ENCODE assay signal across 8 cellular contexts in the genomic region with DNA sequence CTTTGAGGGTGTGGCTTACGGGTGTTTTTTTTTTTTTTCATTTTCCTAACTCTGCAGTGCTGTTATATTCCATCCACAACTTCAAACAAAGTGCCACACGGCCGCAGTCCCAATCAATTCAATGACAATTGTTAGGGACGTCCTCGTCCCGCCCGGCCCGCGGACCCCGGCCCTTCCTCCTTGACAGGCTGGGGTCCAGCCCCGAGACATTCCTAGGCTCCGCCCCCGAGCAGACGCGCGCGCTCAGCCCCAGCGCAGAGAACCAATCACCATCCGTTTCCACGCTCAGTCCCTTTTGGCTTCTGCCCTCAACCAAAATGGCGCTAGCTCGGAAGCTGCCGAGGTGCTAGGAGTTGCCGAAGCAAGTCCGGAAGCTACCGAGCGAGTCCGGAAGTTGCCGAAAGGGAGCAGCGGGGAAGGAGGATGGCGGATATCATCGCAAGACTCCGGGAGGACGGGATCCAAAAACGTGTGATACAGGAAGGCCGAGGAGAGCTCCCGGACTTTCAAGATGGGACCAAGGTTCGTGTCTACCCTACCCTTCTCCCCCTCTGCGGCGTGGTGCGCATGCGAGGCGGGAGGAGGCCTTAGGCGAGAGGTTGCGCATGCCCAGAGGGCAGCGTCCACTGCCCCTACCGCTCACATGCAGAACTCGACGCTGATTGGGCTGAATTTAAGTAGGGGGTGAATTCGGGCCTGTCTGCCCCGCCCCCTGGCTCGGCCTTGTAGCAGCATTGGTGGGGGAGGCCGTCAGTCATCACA. TPM values are rescaled to one million over a fixed set of nuclear protein-coding genes. Genes with fewer than 3 reads are reported as not detected.
DNase-seq lines count a peak whose midpoint lies in the region; ATAC-seq and TF ChIP-seq lines count a peak whose summit lies in the region.

A gene (plus strand): TSS at position 291 of the 762 bp plus-strand sequence. CDS start 133 bp downstream, at position 424.

- no peaks in the 10 kb centered on the region; the same call in 1 of the 2 replicates for H3K36me3 ChIP-seq in PC-3 (ENCODE audit: low read depth, low read length)

- H3K4me3 ChIP-seq in PC-3 (ENCODE audit: low read length) = peak within 1 kb of the TSS; percentile 73

- H3K9me2 ChIP-seq in PC-3 (replicated peaks; ENCODE audit: low read length) = no peaks in the 10 kb centered on the region

- H3K27ac ChIP-seq in PC-3 (ENCODE audit: low read length) = no peak within 1 kb of the TSS; the same call in 1 of the 2 replicates
- peak within 1 kb of the TSS; percentile 56 for H3K27ac ChIP-seq in epithelial cell of prostate

- peak within 1 kb of the TSS; percentile 90 for H3K4me2 ChIP-seq in PC-3 (ENCODE audit: low read length)

- H3K9ac ChIP-seq in PC-3 (ENCODE audit: low read length) = peak within 1 kb of the TSS; percentile 73

- TF ChIP-seq RAD21 in Ishikawa (IDR thresholded peaks at IDR 0.05; ENCODE audit: low read depth) = no peak

- TSS peak; percentile 78 for BruUV-seq in PC-3 (replicated peaks; lab: Mats Ljungman, UMichigan)

- intact Hi-C loops in PC-3 (cut with micrococcal nuclease) = loop anchor here (2.0 kb wide), 1 partner anchor 22 kb away; a partner anchor contains a TSS

- POLR2A ChIA-PET in PC-3 (lab: Charles Lee; ENCODE audit: unreplicated experiment) = no interaction called here

- H4K20me1 ChIP-seq in PC-3 (ENCODE audit: low read length) = no peaks in the 10 kb centered on the region

- H2AFZ ChIP-seq in PC-3 (ENCODE audit: low read length) = peak within 1 kb of the TSS; percentile 82

- H3K9me3 ChIP-seq in PC-3 (ENCODE audit: low read length) = no peaks in the 10 kb centered on the region

- CTCF ChIA-PET in PC-3 (lab: Charles Lee) = interaction anchor here (0.6 kb wide), 1 partner anchor 108 kb away, joined by 7 read pairs; no protein-coding TSS in a partner anchor

- ATAC-seq in GM21576 (IDR thresholded peaks at IDR 0.05; ENCODE audit: unreplicated experiment) (peak; percentile 57), PC-3 (peak; percentile 99)

- peaks cover 15% of the 10 kb centered on the region for H3K4me1 ChIP-seq in PC-3 (ENCODE audit: insufficient read depth, low read length)

- DNase-seq in DMS153 treated with DMSO at 0.1 percent for 48 hours (lab: John Stamatoyannopoulos, UW; ENCODE audit: unreplicated experiment) (peak; percentile 98), PC-3 (peak; percentile 100), activated T-cell treated with anti-CD3 and anti-CD28 coated beads for 48 hours (ENCODE audit: low read depth) (peak; percentile 95), epithelial cell of prostate (ENCODE audit: low read depth, low spot score) (peak; percentile 86), mucosa of gallbladder (ENCODE audit: low spot score) (peak; percentile 99)
- DNase-seq in stimulated activated CD8-positive, alpha-beta memory T cell treated with anti-CD3 and anti-CD28 coated beads, Interleukin-4, amount 100 ng/mL, for 4 hours (ENCODE audit: low read depth in 2 of 2, low spot score in 1 of 2) = peak; percentile 89 to 93

- no peak for TF ChIP-seq CTCF in PC-3 (conservative IDR thresholded peaks at IDR 0.05; ENCODE audit: low read depth, low read length)

- H3K79me2 ChIP-seq in PC-3 (ENCODE audit: low read length) = peaks cover 23% of the 10 kb centered on the region

- no peak for TF ChIP-seq EP300 in Ishikawa (IDR thresholded peaks at IDR 0.05; ENCODE audit: borderline replicate concordance)

- H3K27me3 ChIP-seq in PC-3 (ENCODE audit: low read length) = no peaks in the 10 kb centered on the region

- H3F3A ChIP-seq in PC-3 (ENCODE audit: low read length, unreplicated experiment) = no peaks in the 10 kb centered on the region

TF ChIP-seq in Ishikawa, 13 proteins besides CTCF, POLR2A, EP300 and RAD21:
- TF ChIP-seq, protein P1, sequence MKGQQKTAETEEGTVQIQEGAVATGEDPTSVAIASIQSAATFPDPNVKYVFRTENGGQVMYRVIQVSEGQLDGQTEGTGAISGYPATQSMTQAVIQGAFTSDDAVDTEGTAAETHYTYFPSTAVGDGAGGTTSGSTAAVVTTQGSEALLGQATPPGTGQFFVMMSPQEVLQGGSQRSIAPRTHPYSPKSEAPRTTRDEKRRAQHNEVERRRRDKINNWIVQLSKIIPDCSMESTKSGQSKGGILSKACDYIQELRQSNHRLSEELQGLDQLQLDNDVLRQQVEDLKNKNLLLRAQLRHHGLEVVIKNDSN (IDR thresholded peaks at IDR 0.05) = no peak
- TF ChIP-seq YY1 (IDR thresholded peaks at IDR 0.05; ENCODE audit: low read depth) (peak; percentile 99), TAF1 (IDR thresholded peaks at IDR 0.05; ENCODE audit: low read depth) (peak; percentile 57), CEBPB (IDR thresholded peaks at IDR 0.05) (no peak), CREB1 (IDR thresholded peaks at IDR 0.05; ENCODE audit: low read depth) (peak; percentile 59), TEAD4 (IDR thresholded peaks at IDR 0.05) (0 out of 2 replicates have a peak, but pooled peaks have one; percentile 35), EGR1 (IDR thresholded peaks at IDR 0.05) (no peak), TCF12 (IDR thresholded peaks at IDR 0.05; ENCODE audit: low read depth) (peak; percentile 38; the same call in 1 of the 2 replicates), NFIC (IDR thresholded peaks at IDR 0.05) (no peak), ZBTB7A (IDR thresholded peaks at IDR 0.05; ENCODE audit: low read depth) (peak; percentile 89), FOXM1 (IDR thresholded peaks at IDR 0.05; ENCODE audit: borderline replicate concordance, low read depth) (no peak)
- TF ChIP-seq, protein P2, sequence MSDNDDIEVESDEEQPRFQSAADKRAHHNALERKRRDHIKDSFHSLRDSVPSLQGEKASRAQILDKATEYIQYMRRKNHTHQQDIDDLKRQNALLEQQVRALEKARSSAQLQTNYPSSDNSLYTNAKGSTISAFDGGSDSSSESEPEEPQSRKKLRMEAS (IDR thresholded peaks at IDR 0.05) = peak; percentile 100
- TF ChIP-seq, protein P3, sequence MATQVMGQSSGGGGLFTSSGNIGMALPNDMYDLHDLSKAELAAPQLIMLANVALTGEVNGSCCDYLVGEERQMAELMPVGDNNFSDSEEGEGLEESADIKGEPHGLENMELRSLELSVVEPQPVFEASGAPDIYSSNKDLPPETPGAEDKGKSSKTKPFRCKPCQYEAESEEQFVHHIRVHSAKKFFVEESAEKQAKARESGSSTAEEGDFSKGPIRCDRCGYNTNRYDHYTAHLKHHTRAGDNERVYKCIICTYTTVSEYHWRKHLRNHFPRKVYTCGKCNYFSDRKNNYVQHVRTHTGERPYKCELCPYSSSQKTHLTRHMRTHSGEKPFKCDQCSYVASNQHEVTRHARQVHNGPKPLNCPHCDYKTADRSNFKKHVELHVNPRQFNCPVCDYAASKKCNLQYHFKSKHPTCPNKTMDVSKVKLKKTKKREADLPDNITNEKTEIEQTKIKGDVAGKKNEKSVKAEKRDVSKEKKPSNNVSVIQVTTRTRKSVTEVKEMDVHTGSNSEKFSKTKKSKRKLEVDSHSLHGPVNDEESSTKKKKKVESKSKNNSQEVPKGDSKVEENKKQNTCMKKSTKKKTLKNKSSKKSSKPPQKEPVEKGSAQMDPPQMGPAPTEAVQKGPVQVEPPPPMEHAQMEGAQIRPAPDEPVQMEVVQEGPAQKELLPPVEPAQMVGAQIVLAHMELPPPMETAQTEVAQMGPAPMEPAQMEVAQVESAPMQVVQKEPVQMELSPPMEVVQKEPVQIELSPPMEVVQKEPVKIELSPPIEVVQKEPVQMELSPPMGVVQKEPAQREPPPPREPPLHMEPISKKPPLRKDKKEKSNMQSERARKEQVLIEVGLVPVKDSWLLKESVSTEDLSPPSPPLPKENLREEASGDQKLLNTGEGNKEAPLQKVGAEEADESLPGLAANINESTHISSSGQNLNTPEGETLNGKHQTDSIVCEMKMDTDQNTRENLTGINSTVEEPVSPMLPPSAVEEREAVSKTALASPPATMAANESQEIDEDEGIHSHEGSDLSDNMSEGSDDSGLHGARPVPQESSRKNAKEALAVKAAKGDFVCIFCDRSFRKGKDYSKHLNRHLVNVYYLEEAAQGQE (IDR thresholded peaks at IDR 0.05; ENCODE audit: low read depth) = no peak

RNA-seq across cellular contexts. Expression of the gene that starts here (rescaled TPM):
- total RNA-seq in PC-3 (2014; rRNA removed) (155 and 171 TPM in 2 replicates), mucosa of gallbladder (94.2 TPM)
